In the genomic region with DNA sequence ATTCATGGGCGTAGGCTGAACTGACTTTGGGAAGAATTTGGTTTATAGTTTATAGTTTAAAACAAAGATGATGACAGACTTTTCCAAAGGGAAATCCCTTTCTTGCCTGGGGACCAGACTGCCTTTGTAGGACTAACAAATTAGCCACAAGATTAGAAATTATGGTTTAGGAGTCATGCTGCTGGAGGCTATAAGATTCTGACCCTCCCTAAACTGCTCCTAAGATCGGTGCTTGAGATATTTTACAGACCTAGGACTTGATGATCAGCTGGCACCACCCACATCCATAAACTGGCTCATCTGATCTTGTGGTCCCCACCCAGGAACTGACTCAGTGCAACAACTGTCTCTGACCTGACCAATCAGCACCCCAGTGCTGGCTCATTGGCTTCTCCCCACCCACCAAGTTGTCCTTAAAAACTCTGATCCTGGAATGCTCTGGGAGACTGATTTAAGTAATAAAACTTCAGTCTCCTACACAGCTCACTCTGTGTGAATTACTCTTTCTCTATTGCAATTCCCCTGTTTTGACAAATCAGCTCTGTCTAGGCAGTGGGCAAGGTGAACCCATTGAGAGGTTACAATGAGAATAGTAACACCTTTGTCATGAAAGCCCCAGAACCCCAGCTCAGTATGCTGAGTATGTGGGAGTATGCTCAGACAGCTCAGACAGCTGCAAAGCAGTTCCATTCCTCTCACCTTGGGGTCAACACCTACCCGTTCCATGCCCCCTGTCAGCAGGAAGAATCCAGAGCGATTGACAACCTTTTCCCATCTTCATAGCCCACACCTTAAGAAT, we compare ENCODE assay signal across 13 cellular contexts. TPM values are rescaled to one million over a fixed set of nuclear protein-coding genes. Genes with fewer than 3 reads are reported as not detected.
DNase-seq lines count a peak whose midpoint lies in the region; ATAC-seq lines count a peak whose summit lies in the region.
"Had no signal": no experiment of that assay in that cellular context is flagged by ENCODE, and none has a peak within 500 bp of the region (broad histone marks: within the 10 kb centered on the region; RNA-seq: fewer than 3 reads in every experiment).

No MANE protein-coding gene starts in this region.

- DNase-seq in A172 (ENCODE audit: low spot score) (peak; percentile 99), GM04504 (ENCODE audit: low read depth) (peak; percentile 94), SK-MEL-5 (ENCODE audit: low read depth, low spot score) (peak; percentile 49), fibroblast of the conjunctiva (ENCODE audit: low read depth) (peak; percentile 65), NCI-H146 (lab: John Stamatoyannopoulos, UW) (no peak), cardiac septum (ENCODE audit: low spot score) (no peak), superior temporal gyrus (ENCODE audit: extremely low spot score) (no peak)
- DNase-seq in stimulated activated naive B cell treated with anti-CD40 and anti-IgM and Interleukin-4, amounts not matched to agents 10 μg/mL and 1 μg/mL and 100 μg/mL, for 72 hours, result no peak
- DNase-seq: activated CD4-positive, alpha-beta T cell treated with anti-CD3 and anti-CD28 coated beads for 1 hour; head of caudate nucleus; NCI-H1436 had no signal

- peaks cover 3% of the 10 kb centered on the region in 2 donors for H3K36me3 Mint-ChIP-seq in stimulated activated naive B cell treated with anti-CD40 and anti-IgM and Interleukin-4, amounts not matched to agents 10 μg/mL and 1 μg/mL and 100 μg/mL, for 72 hours
- H3K36me3 Mint-ChIP-seq: brain, type B pancreatic cell had no signal

- in situ Hi-C loops in SK-MEL-5 (cut with HindIII; ENCODE audit: low pct_unique_long_range_greater_than_20kb, low sequenced_read_pairs), result no loop called here

- H3K4me1 Mint-ChIP-seq in stimulated activated naive B cell treated with anti-CD40 and anti-IgM and Interleukin-4, amounts not matched to agents 10 μg/mL and 1 μg/mL and 100 μg/mL, for 72 hours, result peaks cover 20 to 26% of the 10 kb centered on the region in 2 donors

- H3K4me3 Mint-ChIP-seq in stimulated activated naive B cell treated with anti-CD40 and anti-IgM and Interleukin-4, amounts not matched to agents 10 μg/mL and 1 μg/mL and 100 μg/mL, for 72 hours, result no peak overlapping the region
- H3K4me3 Mint-ChIP-seq: brain, type B pancreatic cell had no signal

- no peak for ATAC-seq in stimulated activated naive B cell treated with anti-CD40 and anti-IgM and Interleukin-4, amounts not matched to agents 10 μg/mL and 1 μg/mL and 100 μg/mL, for 72 hours (replicated peaks)

- peaks cover 10 to 16% of the 10 kb centered on the region in 2 donors for H3K27me3 Mint-ChIP-seq in stimulated activated naive B cell treated with anti-CD40 and anti-IgM and Interleukin-4, amounts not matched to agents 10 μg/mL and 1 μg/mL and 100 μg/mL, for 72 hours
- H3K27me3 Mint-ChIP-seq: brain, type B pancreatic cell had no signal

- peaks cover 0 to 5% of the 10 kb centered on the region in 2 donors for H3K9me3 Mint-ChIP-seq in stimulated activated naive B cell treated with anti-CD40 and anti-IgM and Interleukin-4, amounts not matched to agents 10 μg/mL and 1 μg/mL and 100 μg/mL, for 72 hours
- H3K9me3 Mint-ChIP-seq: type B pancreatic cell had no signal

- intact Hi-C loops in cardiac septum (cut with DNase I), result no loop called here

- H3K27ac Mint-ChIP-seq in stimulated activated naive B cell treated with anti-CD40 and anti-IgM and Interleukin-4, amounts not matched to agents 10 μg/mL and 1 μg/mL and 100 μg/mL, for 72 hours, result no peak overlapping the region
- H3K27ac Mint-ChIP-seq: brain, type B pancreatic cell had no signal

RNA-seq across cellular contexts. Expression of a gene that starts 51.6 kb away (rescaled TPM):
- 2.3 and 2.7 TPM in 2 replicates for total RNA-seq in A172 (2014; rRNA removed; shearing (Covaris generic))
- total RNA-seq in SK-MEL-5 (2014; rRNA removed; shearing (Covaris generic)), result 10.1 and 12.6 TPM in 2 replicates
- 27.2 and 47.2 TPM in 2 replicates for polyA plus RNA-seq in SK-MEL-5 (2015; cell fraction: cytosol; rRNA removed)
- 7.8 and 9.2 TPM in 2 replicates for polyA plus RNA-seq in SK-MEL-5 (2015; cell fraction: nucleus; rRNA removed)
- total RNA-seq in cardiac septum, result 12.9 TPM

Comparison
In these comparisons a context has a peak if more than half of its experiments do, and no peak if none do; other contexts are left out.
1. DNase-seq: peak in A172 (single experiment), GM04504 (single experiment), SK-MEL-5 (single experiment) and fibroblast of the conjunctiva (single experiment); none in NCI-H146 (single experiment), stimulated activated naive B cell treated with anti-CD40 and anti-IgM and Interleukin-4, amounts not matched to agents 10 μg/mL and 1 μg/mL and 100 μg/mL, for 72 hours (single experiment), cardiac septum (single experiment) and superior temporal gyrus (single experiment).